In the genomic region with DNA sequence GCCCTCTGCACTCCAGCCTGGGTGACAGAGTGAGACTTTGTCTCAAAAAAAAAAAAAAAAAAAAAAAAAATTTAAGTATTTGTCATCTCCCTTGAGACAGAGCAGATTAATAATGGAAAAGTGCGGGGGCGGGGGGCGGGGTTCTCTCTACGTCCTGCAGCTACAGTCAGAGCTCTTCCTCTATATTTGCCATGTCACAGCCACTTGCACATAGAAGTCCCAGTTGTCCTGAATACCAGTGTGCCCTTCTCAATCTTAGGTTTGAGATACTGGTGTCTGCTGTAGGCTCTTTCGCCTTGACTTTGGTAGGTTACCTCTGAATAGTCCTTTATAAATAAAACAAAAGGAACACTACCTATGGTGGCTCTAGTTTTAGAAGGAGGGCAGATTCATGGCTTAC, we compare ENCODE assay signal across 14 cellular contexts.
DNase-seq lines count a peak whose midpoint lies in the region; ATAC-seq, FAIRE-seq and TF ChIP-seq lines count a peak whose summit lies in the region.
"Had no signal": no experiment of that assay in that cellular context is flagged by ENCODE, and none has a peak within 500 bp of the region (broad histone marks: within the 10 kb centered on the region; RNA-seq: fewer than 3 reads in every experiment).

No MANE protein-coding gene starts in this region.

- H3K36me3 ChIP-seq in ACC112 (ENCODE audit: insufficient read depth, low read length): no peaks in the 10 kb centered on the region
- no peaks in the 10 kb centered on the region for H3K36me3 ChIP-seq in keratinocyte (ENCODE audit: control insufficient read depth in 2 of 2, extremely low read depth in 1 of 2, insufficient read depth in 2 of 2, low read length in 2 of 2)

- no peaks in the 10 kb centered on the region for H3K27me3 ChIP-seq in ACC112 (ENCODE audit: insufficient read depth, low read length)
- H3K27me3 ChIP-seq in keratinocyte (ENCODE audit: control insufficient read depth, extremely low read depth, insufficient read depth, low read length): no peaks in the 10 kb centered on the region

- no peaks in the 10 kb centered on the region for H3K79me2 ChIP-seq in ACC112 (ENCODE audit: control insufficient read depth, insufficient read depth, low read length, unreplicated experiment)
- no peaks in the 10 kb centered on the region for H3K79me2 ChIP-seq in keratinocyte (ENCODE audit: control insufficient read depth, insufficient read depth, low read length)

- H3K4me3 ChIP-seq in ACC112 (ENCODE audit: low read depth, low read length) (peak overlapping the region; percentile 32; the same call in 1 of the 2 replicates), keratinocyte (ENCODE audit: control insufficient read depth in 2 of 3, extremely low read depth in 1 of 3, insufficient read depth in 2 of 3, low read depth in 1 of 3, low read length in 3 of 3) (no peak overlapping the region)

- H3K27ac ChIP-seq in ACC112 (ENCODE audit: low read depth, low read length): peak overlapping the region; percentile 96
- peak overlapping the region; percentile 17 for H3K27ac ChIP-seq in keratinocyte (ENCODE audit: control insufficient read depth, insufficient read depth, low read length)

- H3K9me1 ChIP-seq in keratinocyte (ENCODE audit: control insufficient read depth, extremely low read depth, insufficient read depth, low read length): no peaks in the 10 kb centered on the region

- H3K9ac ChIP-seq in keratinocyte (ENCODE audit: control insufficient read depth, extremely low read depth, insufficient read depth, low read length): no peak overlapping the region

- DNase-seq in amniotic epithelial cell (ENCODE audit: low read depth) (peak; percentile 27), keratinocyte (ENCODE audit: low read depth, low spot score) (no peak), iPS-NIHi11 (ENCODE audit: low spot score) (no peak), occipital lobe (lab: John Stamatoyannopoulos, UW) (no peak), NCI-H146 (lab: John Stamatoyannopoulos, UW) (no peak)
- DNase-seq in activated CD4-positive, alpha-beta T cell treated with anti-CD3 and anti-CD28 coated beads, Interleukin-2, amount 50 U/mL, for 48 hours: no peak
- DNase-seq: activated CD4-positive, alpha-beta T cell treated with anti-CD3 and anti-CD28 coated beads for 48 hours; caudate nucleus; CD4-positive, alpha-beta T cell; NCI-H774; stimulated activated CD4-positive, alpha-beta T cell treated with anti-CD3 and anti-CD28 coated beads, Interleukin-4, amount 100 ng/mL, for 24 hours had no signal

- no peaks in the 10 kb centered on the region for H4K20me1 ChIP-seq in keratinocyte (ENCODE audit: control insufficient read depth, extremely low read depth, insufficient read depth, low read length)

- peak overlapping the region; percentile 49 for H3K4me2 ChIP-seq in keratinocyte (ENCODE audit: control insufficient read depth, extremely low read depth, insufficient read depth, low read depth, low read length)

- H3K4me1 ChIP-seq in ACC112 (ENCODE audit: control insufficient read depth, insufficient read depth, low read length, unreplicated experiment) (peaks cover 68% of the 10 kb centered on the region), keratinocyte (ENCODE audit: control insufficient read depth, extremely low read depth, insufficient read depth, low read length) (peaks cover 42% of the 10 kb centered on the region)

- no peak for FAIRE-seq in keratinocyte (lab: Jason Lieb, UNC)

- ATAC-seq in HG02610 (IDR thresholded peaks at IDR 0.05; ENCODE audit: unreplicated experiment): peak; percentile 51
- ATAC-seq: left lobe of liver had no signal

- no peaks in the 10 kb centered on the region for H3K9me3 ChIP-seq in keratinocyte (ENCODE audit: control insufficient read depth, low read depth, low read length)

- dilution Hi-C loops in keratinocyte (cut with MboI; ENCODE audit: extremely low pct_ligation_motif_present, low sequenced_read_pairs): no loop called here

- TF ChIP-seq CTCF in keratinocyte (optimal IDR thresholded peaks at IDR 0.05 in 1 of 3, IDR thresholded peaks at IDR 0.05 in 1 of 3, conservative IDR thresholded peaks at IDR 0.05 in 1 of 3; ENCODE audit: extremely low read depth in 1 of 3, insufficient read depth in 2 of 3, low read length in 3 of 3): no peak

- peak overlapping the region; percentile 30 for H2AFZ ChIP-seq in ACC112 (ENCODE audit: low read length, unreplicated experiment)
- H2AFZ ChIP-seq in keratinocyte (ENCODE audit: control insufficient read depth, low read length): peak overlapping the region; percentile 23
